In the genomic region with DNA sequence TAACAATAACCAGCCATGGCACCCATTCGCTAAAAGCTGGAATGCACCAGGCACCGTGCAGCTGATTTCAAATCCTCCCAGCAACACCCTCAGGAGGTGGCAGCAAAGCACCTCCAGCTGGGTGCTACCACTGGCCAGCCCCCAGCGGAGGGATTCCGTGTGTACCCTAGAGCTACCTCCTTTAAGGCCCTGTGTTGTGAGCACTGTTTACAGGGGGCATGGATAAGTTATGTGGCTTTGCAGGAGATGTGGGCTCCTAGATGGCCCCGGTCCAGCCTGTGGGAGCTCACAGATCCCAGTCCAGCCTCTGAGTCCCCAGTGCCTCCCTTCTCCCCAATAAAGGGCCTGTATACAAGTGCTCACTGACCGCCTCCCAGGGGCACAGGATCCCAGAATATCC, we compare ENCODE assay signal across 8 cellular contexts. TPM values are rescaled to one million over a fixed set of nuclear protein-coding genes. Genes with fewer than 3 reads are reported as not detected.
DNase-seq lines count a peak whose midpoint lies in the region; ATAC-seq, FAIRE-seq and TF ChIP-seq lines count a peak whose summit lies in the region.

No MANE protein-coding gene starts in this region.

- POLR2A ChIA-PET in CD8-positive, alpha-beta memory T cell (lab: Charles Lee), result interaction anchor here (0.5 to 1.7 kb wide), 5 partner anchors 26 to 426 kb away, joined by 3 to 16 read pairs (median 3); partner anchors contain the start of gene TNRC18

- no peaks in the 10 kb centered on the region for H3K9me3 Mint-ChIP-seq in CD8-positive, alpha-beta memory T cell
- peaks cover 0 to 5% (median 3%) of the 10 kb centered on the region in 7 donors for H3K9me3 Mint-ChIP-seq in naive B cell

- H3K4me1 Mint-ChIP-seq in CD8-positive, alpha-beta memory T cell, result peaks cover 25 to 47% (median 34%) of the 10 kb centered on the region in 3 donors
- H3K4me1 Mint-ChIP-seq in naive B cell, result peaks cover 26 to 31% (median 27%) of the 10 kb centered on the region in 3 donors

- DNase-seq in CD8-positive, alpha-beta memory T cell, result peak; percentile 50 to 80 (median 63)
- DNase-seq in HTR-8/SVneo (ENCODE audit: insufficient read length, low spot score) (no peak), choroid plexus epithelial cell (ENCODE audit: low read depth) (peak; percentile 22), naive B cell (peak; percentile 51), SKM-1 (lab: John Stamatoyannopoulos, UW; ENCODE audit: unreplicated experiment) (no peak)

- no peaks in the 10 kb centered on the region for H3K27me3 Mint-ChIP-seq in CD8-positive, alpha-beta memory T cell
- no peaks in the 10 kb centered on the region for H3K27me3 Mint-ChIP-seq in naive B cell

- 23% methylated on average over 6 of the region's 6 CpGs for WGBS in thymus

- peak; percentile 49 for FAIRE-seq in HTR-8/SVneo (lab: Jason Lieb, UNC)

- peaks cover 0 to 27% (median 7%) of the 10 kb centered on the region in 3 donors for H3K36me3 Mint-ChIP-seq in CD8-positive, alpha-beta memory T cell
- H3K36me3 Mint-ChIP-seq in naive B cell, result peaks cover 0 to 22% of the 10 kb centered on the region in 2 donors

- H3K4me3 ChIP-seq in CD8-positive, alpha-beta memory T cell (ENCODE audit: low read length), result peak overlapping the region; percentile 99
- H3K4me3 ChIP-seq in WI38 (ENCODE audit: low read depth, low read length) (peak overlapping the region; percentile 59), choroid plexus epithelial cell (ENCODE audit: low read depth, low read length) (no peak overlapping the region), thymus (ENCODE audit: low read length) (peak overlapping the region; percentile 84)

- TF ChIP-seq CTCF in WI38 (IDR thresholded peaks at IDR 0.05; ENCODE audit: low read depth, low read length) (no peak), choroid plexus epithelial cell (conservative IDR thresholded peaks at IDR 0.05; ENCODE audit: low read depth, low read length) (peak; percentile 15)

- H3K27me3 ChIP-seq in CD8-positive, alpha-beta memory T cell (ENCODE audit: insufficient read depth, low read length, poor library complexity, severe bottlenecking), result no peaks in the 10 kb centered on the region
- no peaks in the 10 kb centered on the region for H3K27me3 ChIP-seq in thymus (ENCODE audit: control insufficient read depth, insufficient read depth)

- peak; percentile 50 for ATAC-seq in GM19455 (IDR thresholded peaks at IDR 0.05; ENCODE audit: unreplicated experiment)
- ATAC-seq in naive B cell (ENCODE audit: low read depth in 2 of 2), result peak; percentile 38 to 42

- peaks cover 31% of the 10 kb centered on the region for H3K4me1 ChIP-seq in CD8-positive, alpha-beta memory T cell (ENCODE audit: insufficient read depth, low read length)
- H3K4me1 ChIP-seq in thymus (ENCODE audit: control insufficient read depth, insufficient read depth, low read length), result no peaks in the 10 kb centered on the region

- H3K4me3 Mint-ChIP-seq in CD8-positive, alpha-beta memory T cell, result peak overlapping the region; percentile 81 to 92 (median 87)
- H3K4me3 Mint-ChIP-seq in naive B cell, result peak overlapping the region; percentile 72 to 91 (median 84)

- peak overlapping the region; percentile 80 to 97 (median 92) for H3K27ac Mint-ChIP-seq in CD8-positive, alpha-beta memory T cell
- peak overlapping the region; percentile 22 to 97 (median 90) for H3K27ac Mint-ChIP-seq in naive B cell

- CTCF ChIA-PET in CD8-positive, alpha-beta memory T cell (lab: Charles Lee), result interaction anchor here (0.8 to 2.8 kb wide), 22 partner anchors 9 to 268 kb away, joined by 3 to 21 read pairs (median 5); partner anchors contain the start of gene TNRC18

- no peaks in the 10 kb centered on the region for H3K9me3 ChIP-seq in CD8-positive, alpha-beta memory T cell (ENCODE audit: low read length)
- H3K9me3 ChIP-seq in thymus (ENCODE audit: control insufficient read depth), result no peaks in the 10 kb centered on the region

- peaks cover 16% of the 10 kb centered on the region for H3K36me3 ChIP-seq in CD8-positive, alpha-beta memory T cell (ENCODE audit: insufficient read depth, low read length)
- H3K36me3 ChIP-seq in thymus (ENCODE audit: control insufficient read depth, insufficient read depth), result peaks cover 25% of the 10 kb centered on the region

- H3K27ac ChIP-seq in CD8-positive, alpha-beta memory T cell (ENCODE audit: low read depth, low read length), result peak overlapping the region; percentile 89
- peak overlapping the region; percentile 86 for H3K27ac ChIP-seq in thymus (ENCODE audit: low read depth)

RNA-seq across cellular contexts. Expression of gene TNRC18, which starts 27.1 kb away (rescaled TPM):
- 10 to 100 TPM; 44.7 to 47.4 TPM for total RNA-seq in CD8-positive, alpha-beta memory T cell
- 2.1 TPM for polyA plus RNA-seq in CD8-positive, alpha-beta memory T cell
- 1 to 10 TPM in 4 of 6 donors, under 1 TPM in 1, not detected in 1; 0.29 to 2.9 (median 2.0) TPM for polyA plus RNA-seq in naive B cell (ENCODE audit: low read depth in 6 of 6)
- polyA plus RNA-seq in thymus, result 26.2 TPM

Comparison
In these comparisons a context has a peak if more than half of its experiments do, and no peak if none do; other contexts are left out.
1. DNase-seq: peak in CD8-positive, alpha-beta memory T cell (5 of 5), choroid plexus epithelial cell (single experiment) and naive B cell (single experiment); none in HTR-8/SVneo (single experiment) and SKM-1 (single experiment).